In genomic region chr9:137454506-137455360, GRCh38 we compare ENCODE assay signal across 10 cellular contexts. TPM values are rescaled to one million over a fixed set of nuclear protein-coding genes. Genes with fewer than 3 reads are reported as not detected.
DNase-seq lines count a peak whose midpoint lies in the region; ATAC-seq and TF ChIP-seq lines count a peak whose summit lies in the region.
"Had no signal": no experiment of that assay in that cellular context is flagged by ENCODE, and none has a peak within 500 bp of the region (broad histone marks: within the 10 kb centered on the region; RNA-seq: fewer than 3 reads in every experiment).

No MANE protein-coding gene starts in this region.

- peak overlapping the region in 4 of 5 experiments; percentile 11 to 73 (median 55) for H3K4me3 Mint-ChIP-seq in brain
- H3K4me3 Mint-ChIP-seq: activated CD8-positive, alpha-beta T cell treated with anti-CD3 and anti-CD28 coated beads for 36 hours had no signal

- H3K27me3 ChIP-seq in stomach smooth muscle (ENCODE audit: control insufficient read depth in 1 of 2, insufficient read depth in 2 of 2, low read length in 2 of 2) = no peaks in the 10 kb centered on the region

- ATAC-seq in left colon (peak; percentile 67), GM21786 (IDR thresholded peaks at IDR 0.05; ENCODE audit: unreplicated experiment) (no peak), HG02571 (IDR thresholded peaks at IDR 0.05; ENCODE audit: unreplicated experiment) (no peak)

- intact Hi-C loops in left colon (cut with DNase I, micrococcal nuclease) = no loop called here

- H3K9me3 ChIP-seq in stomach smooth muscle (ENCODE audit: control insufficient read depth in 2 of 2, low read length in 2 of 2) = no peaks in the 10 kb centered on the region

- H3K4me1 ChIP-seq in stomach smooth muscle (ENCODE audit: control insufficient read depth, insufficient read depth, low read length) = peaks cover 37% of the 10 kb centered on the region

- H3K36me3 ChIP-seq in stomach smooth muscle (ENCODE audit: control insufficient read depth in 2 of 2, insufficient read depth in 2 of 2, low read length in 2 of 2) = no peaks in the 10 kb centered on the region

- H3K27ac ChIP-seq in stomach smooth muscle (ENCODE audit: low read length) = peak overlapping the region; percentile 18
- H3K27ac ChIP-seq: 22Rv1 had no signal

- peak overlapping the region; percentile 50 to 70 for H3K4me3 ChIP-seq in stomach smooth muscle (ENCODE audit: low read length in 2 of 2)

- no peak for TF ChIP-seq CTCF in brain (conservative IDR thresholded peaks at IDR 0.05)

- peak overlapping the region in 2 of 5 experiments; percentile 70 to 80 for H3K27ac Mint-ChIP-seq in brain
- H3K27ac Mint-ChIP-seq: activated CD8-positive, alpha-beta T cell treated with anti-CD3 and anti-CD28 coated beads for 36 hours had no signal

- peak; percentile 36 for DNase-seq in DMS 273 (lab: John Stamatoyannopoulos, UW; ENCODE audit: unreplicated experiment)
- no peak for DNase-seq in DMS 273 treated with DMSO at 0.1 percent for 48 hours (lab: John Stamatoyannopoulos, UW)
- DNase-seq in left colon = peak; percentile 72 to 74
- DNase-seq in NCI-H1048 (lab: John Stamatoyannopoulos, UW) = no peak

- H3K36me3 Mint-ChIP-seq in brain = peaks cover 9% of the 10 kb centered on the region

- H3K9me3 Mint-ChIP-seq in brain = no peaks in the 10 kb centered on the region
- H3K9me3 Mint-ChIP-seq: activated CD8-positive, alpha-beta T cell treated with anti-CD3 and anti-CD28 coated beads for 36 hours had no signal

- H3K27me3 Mint-ChIP-seq in brain = no peaks in the 10 kb centered on the region
- H3K27me3 Mint-ChIP-seq: activated CD8-positive, alpha-beta T cell treated with anti-CD3 and anti-CD28 coated beads for 36 hours had no signal

- peak overlapping the region; percentile 14 to 47 for H3K9ac ChIP-seq in stomach smooth muscle (ENCODE audit: low read length in 2 of 2)

- peaks cover 27% of the 10 kb centered on the region for H3K4me1 Mint-ChIP-seq in brain

RNA-seq across cellular contexts. Expression of gene NSMF, which starts 4.4 kb away (rescaled TPM):
- 145 TPM for polyA plus RNA-seq in brain (ENCODE audit: insufficient read depth, low read depth, low replicate concordance)
- 10 to 100 TPM; 39.9 to 52.0 TPM for total RNA-seq in left colon

RNA-seq across cellular contexts. Expression of gene ENTPD8, which starts 13.6 kb away (rescaled TPM):
- 0.15 TPM for polyA plus RNA-seq in brain (ENCODE audit: insufficient read depth, low read depth, low replicate concordance)
- total RNA-seq in left colon = 100 to 1,000 TPM; 108 to 120 TPM
- total RNA-seq: activated CD8-positive, alpha-beta T cell treated with anti-CD3 and anti-CD28 coated beads for 36 hours had no signal

RNA-seq across cellular contexts. Expression of gene NOXA1, which starts 31.5 kb away (rescaled TPM):
- 7.3 TPM for polyA plus RNA-seq in brain (ENCODE audit: insufficient read depth, low read depth, low replicate concordance)
- 10 to 100 TPM; 33.3 to 42.6 TPM for total RNA-seq in left colon

RNA-seq across cellular contexts. Expression of gene EXD3, which starts 31.8 kb away (rescaled TPM):
- 12.0 TPM for polyA plus RNA-seq in brain (ENCODE audit: insufficient read depth, low read depth, low replicate concordance)
- 10 to 100 TPM; 44.1 to 57.3 TPM for total RNA-seq in left colon

Comparison
In these comparisons a context has a peak if more than half of its experiments do, and no peak if none do; other contexts are left out.
1. DNase-seq: peak in DMS 273 (single experiment) and left colon (2 of 2); none in DMS 273 treated with DMSO at 0.1 percent for 48 hours (single experiment) and NCI-H1048 (single experiment).